ENCODE assay signal across 8 cellular contexts in the genomic region with DNA sequence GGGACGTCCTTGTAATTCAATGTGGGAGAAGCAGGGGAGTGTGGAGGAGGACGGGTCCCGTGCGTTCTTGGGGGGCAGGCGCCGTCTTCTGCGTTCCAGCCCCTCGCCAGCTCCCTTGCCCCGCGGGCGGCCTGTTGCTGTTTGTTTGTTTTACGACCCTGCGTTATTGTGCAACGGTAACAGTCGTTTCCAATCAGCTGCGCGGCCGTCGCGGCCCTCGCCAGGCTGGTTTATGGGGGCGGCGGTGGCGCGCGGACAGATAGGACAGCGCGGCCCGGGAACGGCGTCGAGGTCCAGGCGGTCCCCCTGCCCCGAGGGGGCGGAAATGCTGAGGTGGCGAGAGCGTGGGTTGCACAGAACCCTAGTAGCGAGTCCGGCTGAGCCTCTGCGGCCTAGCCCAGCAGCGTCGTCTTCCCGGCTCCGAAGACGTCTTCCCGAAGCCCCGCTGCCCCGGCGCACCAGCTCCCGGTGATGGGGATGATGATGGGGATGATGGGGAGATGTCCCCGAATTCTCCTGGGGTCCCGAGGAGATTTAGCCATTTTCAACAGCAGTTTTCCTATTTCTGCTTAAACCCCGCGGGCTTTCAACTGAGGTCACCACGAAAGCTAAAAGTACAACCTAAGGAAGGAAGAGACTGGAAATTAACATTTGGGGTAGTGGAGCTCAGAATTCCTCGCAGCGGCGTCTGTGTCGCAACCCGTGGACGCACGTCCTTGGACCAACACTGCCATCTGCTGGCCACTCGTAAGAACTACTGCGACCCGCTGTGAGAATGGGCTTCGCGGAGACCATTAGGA. TPM values are rescaled to one million over a fixed set of nuclear protein-coding genes. Genes with fewer than 3 reads are reported as not detected.
A peak's percentile ranks its signal among the peaks of the same experiment; 100 is the strongest.
DNase-seq lines count a peak whose midpoint lies in the region; ATAC-seq and TF ChIP-seq lines count a peak whose summit lies in the region.

No MANE protein-coding gene starts in this region.

- in situ Hi-C loops in astrocyte of the cerebellum (cut with HindIII; ENCODE audit: low sequenced_read_pairs): no loop called here

- peak overlapping the region; percentile 49 for H2AFZ ChIP-seq in HCT116 (ENCODE audit: low read depth, low read length, poor library complexity, severe bottlenecking)

- intact Hi-C loops in HCT116 (cut with micrococcal nuclease): loop anchor here (1.0 to 10.0 kb wide), 10 partner anchors 326 to 1999 kb away; no protein-coding TSS in a partner anchor

- RAD21 ChIA-PET in HCT116 (lab: Charles Lee; ENCODE audit: low non-redundant PET in 1 of 2, low total read pairs in 2 of 2, uncharacterized antibody in 2 of 2, unreplicated experiment in 2 of 2): interaction anchor here (0.6 to 1.6 kb wide), 13 partner anchors 303 to 1999 kb away, joined by 3 to 5 read pairs (median 3); no protein-coding TSS in a partner anchor

- H3K27me3 ChIP-seq in HCT116 (ENCODE audit: insufficient read depth, low read length): no peaks in the 10 kb centered on the region

- H3K4me3 ChIP-seq in HCT116 (replicated peaks in 1 of 2; ENCODE audit: low read depth in 1 of 2, low read length in 2 of 2) (peak overlapping the region in 1 of 2 experiments; percentile 48; a peak in 2 of 4 replicates), astrocyte of the cerebellum (ENCODE audit: low read depth, low read length) (peak overlapping the region; percentile 69), retinal pigment epithelial cell (ENCODE audit: low read length) (peak overlapping the region; percentile 44)

- no peaks in the 10 kb centered on the region for H3K79me2 ChIP-seq in HCT116 (ENCODE audit: insufficient read depth, low read length)

- H3K9ac ChIP-seq in HCT116 (ENCODE audit: low read length): no peak overlapping the region

- no peak overlapping the region for H3K27ac ChIP-seq in HCT116 (ENCODE audit: low read depth, low read length)

- no TSS peak for BruUV-seq in HCT116 (replicated peaks; lab: Mats Ljungman, UMichigan)

- POLR2A ChIA-PET in HCT116 (lab: Charles Lee): interaction anchor here (1.2 kb wide), 1 partner anchor 527 kb away, joined by 4 read pairs; no protein-coding TSS in a partner anchor

- peak; percentile 73 to 83 (median 79) for TF ChIP-seq CTCF in HCT116 (IDR thresholded peaks at IDR 0.05 in 2 of 3, conservative IDR thresholded peaks at IDR 0.05 in 1 of 3; ENCODE audit: borderline replicate concordance in 1 of 3, insufficient read depth in 1 of 3, low read depth in 2 of 3, low read length in 2 of 3)
- peak; percentile 93 for TF ChIP-seq CTCF in astrocyte of the cerebellum (IDR thresholded peaks at IDR 0.05; ENCODE audit: low read depth, low read length, missing control alignments)
- peak; percentile 87 for TF ChIP-seq CTCF in retinal pigment epithelial cell (conservative IDR thresholded peaks at IDR 0.05; ENCODE audit: low read depth, low read length)

- no peak for TF ChIP-seq POLR2A in HCT116 (IDR thresholded peaks at IDR 0.05; ENCODE audit: borderline replicate concordance, extremely low read depth, insufficient read depth, insufficient read length)

- H3K4me1 ChIP-seq in HCT116 (ENCODE audit: control insufficient read depth in 1 of 2, insufficient read depth in 2 of 2, low read length in 2 of 2): peaks cover 0 to 17% of the 10 kb centered on the region in 2 experiments; a peak in 2 of 4 replicates

- no peaks in the 10 kb centered on the region for H3K9me2 ChIP-seq in HCT116 (ENCODE audit: insufficient read depth)

- DNase-seq in ELR (ENCODE audit: low read depth) (peak; percentile 86), HCT116 (ENCODE audit: low read depth, low spot score) (peak; percentile 57), NCI-H1048 (lab: John Stamatoyannopoulos, UW) (peak; percentile 43), T-helper 22 cell (ENCODE audit: low read depth) (peak; percentile 20), astrocyte of the cerebellum (ENCODE audit: low read depth) (peak; percentile 64), hippocampal formation (lab: John Stamatoyannopoulos, UW) (peak; percentile 55 to 78), retinal pigment epithelial cell (ENCODE audit: low read depth) (peak; percentile 41)

- H3K36me3 ChIP-seq in HCT116 (ENCODE audit: control insufficient read depth in 1 of 2, insufficient read depth in 2 of 2, low read length in 2 of 2): no peaks in the 10 kb centered on the region

- H4K20me1 ChIP-seq in HCT116 (ENCODE audit: insufficient read depth): no peaks in the 10 kb centered on the region

- H3K4me2 ChIP-seq in HCT116 (ENCODE audit: low read length): peak overlapping the region; percentile 76

- peak; percentile 59 for ATAC-seq in HCT116
- no peak for ATAC-seq in GM18520 (IDR thresholded peaks at IDR 0.05; ENCODE audit: unreplicated experiment)

- CTCF ChIA-PET in HCT116 (lab: Charles Lee): interaction anchor here (0.6 to 3.7 kb wide), 47 partner anchors 16 to 1999 kb away, joined by 3 to 49 read pairs (median 4); no protein-coding TSS in a partner anchor

- H3K9me3 ChIP-seq in HCT116 (ENCODE audit: control insufficient read depth in 1 of 2, insufficient read depth in 1 of 2, low read depth in 1 of 2, low read length in 2 of 2): no peaks in the 10 kb centered on the region

- TF ChIP-seq RAD21 in HCT116 (IDR thresholded peaks at IDR 0.05; ENCODE audit: low read depth): peak; percentile 82

TF ChIP-seq in HCT116, 20 proteins besides CTCF, POLR2A, EP300 and RAD21:
- TF ChIP-seq CEBPB (IDR thresholded peaks at IDR 0.05; ENCODE audit: low read depth): peak; percentile 94
- no peak for TF ChIP-seq ZFX (IDR thresholded peaks at IDR 0.05)

RNA-seq across cellular contexts. Expression of a gene that starts 4.8 kb away (rescaled TPM):
- 0.25 TPM for total RNA-seq in HCT116 (2021; ENCODE audit: unreplicated experiment)
- not detected in 2 replicates for polyA plus RNA-seq in HCT116 (2012)

Comparison
In these comparisons a context has a peak if more than half of its experiments do, and no peak if none do; other contexts are left out.
1. DNase-seq: peak in every context shown above with its lines; median percentile 86 in ELR; 66 in hippocampal formation; 64 in astrocyte of the cerebellum; 57 in HCT116; 43 in NCI-H1048; 41 in retinal pigment epithelial cell; 20 in T-helper 22 cell.